In the genomic region with DNA sequence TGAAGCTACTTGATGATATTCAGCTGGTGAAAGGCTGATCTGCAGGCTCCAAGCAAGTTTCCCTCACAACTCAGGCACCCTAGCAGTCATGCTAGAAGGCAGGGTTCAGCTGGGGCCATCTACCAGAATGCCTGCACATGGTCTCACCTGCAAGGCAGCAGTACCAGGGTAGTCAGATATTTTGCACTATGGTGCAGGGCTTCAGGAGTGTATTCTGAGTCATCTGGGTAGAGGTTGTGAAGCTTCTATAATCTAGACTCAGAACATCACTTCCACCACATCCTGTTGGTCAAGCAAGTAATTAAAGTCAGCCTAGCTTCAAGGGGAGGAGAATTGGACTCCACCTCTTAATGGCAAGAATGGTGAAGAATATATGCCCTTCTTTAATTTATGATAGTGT, we compare ENCODE assay signal across 14 cellular contexts.
DNase-seq lines count a peak whose midpoint lies in the region; ATAC-seq and TF ChIP-seq lines count a peak whose summit lies in the region.
"Had no signal": no experiment of that assay in that cellular context is flagged by ENCODE, and none has a peak within 500 bp of the region (broad histone marks: within the 10 kb centered on the region; RNA-seq: fewer than 3 reads in every experiment).

No MANE protein-coding gene starts in this region.

- H3K9ac ChIP-seq in mammary epithelial cell (ENCODE audit: insufficient read depth, low read length): no peak overlapping the region

- H3K36me3 ChIP-seq in mammary epithelial cell (ENCODE audit: insufficient read depth, low read length): no peaks in the 10 kb centered on the region
- H3K36me3 ChIP-seq: heart left ventricle, pancreas had no signal

- H3K27ac Mint-ChIP-seq in MCF 10A (ENCODE audit: low read depth, unreplicated experiment): no peak overlapping the region
- H3K27ac Mint-ChIP-seq: activated T-cell treated with anti-CD3 and anti-CD28 coated beads, Interleukin-2, amount 50 U/mL, for 72 hours; stimulated activated naive CD8-positive, alpha-beta T cell treated with anti-CD3 and anti-CD28 coated beads, Interleukin-15, amount 100 ng/mL, for 72 hours had no signal

- no peaks in the 10 kb centered on the region for H3K9me3 ChIP-seq in mammary epithelial cell (replicated peaks; ENCODE audit: insufficient read depth, low read length)
- H3K9me3 ChIP-seq: pancreas had no signal

- in situ Hi-C loops in mammary epithelial cell (cut with MboI; ENCODE audit: low sequenced_read_pairs in 2 of 2): no loop called here
- in situ Hi-C loops in GM13976 (cut with MboI; ENCODE audit: low sequenced_read_pairs, unreplicated experiment): no loop called here

- ATAC-seq in HG02588 (IDR thresholded peaks at IDR 0.05; ENCODE audit: unreplicated experiment) (peak; percentile 94), HG03196 (IDR thresholded peaks at IDR 0.05; ENCODE audit: unreplicated experiment) (peak; percentile 94), HG03439 (IDR thresholded peaks at IDR 0.05; ENCODE audit: unreplicated experiment) (no peak)
- ATAC-seq: activated T-cell treated with anti-CD3 and anti-CD28 coated beads, Interleukin-2, amount 50 U/mL, for 72 hours; heart left ventricle; HepG2; pancreas; stimulated activated naive CD8-positive, alpha-beta T cell treated with anti-CD3 and anti-CD28 coated beads, Interleukin-15, amount 100 ng/mL, for 72 hours had no signal

- peak; percentile 24 for DNase-seq in mammary epithelial cell
- no peak for DNase-seq in MCF 10A (ENCODE audit: unreplicated experiment)
- DNase-seq in globus pallidus (ENCODE audit: low spot score): no peak
- no peak for DNase-seq in NCI-H82 (lab: John Stamatoyannopoulos, UW)
- no peak for DNase-seq in GM13976 (ENCODE audit: low spot score)
- DNase-seq: activated T-cell treated with anti-CD3 and anti-CD28 coated beads, Interleukin-2, amount 50 U/mL, for 72 hours; heart left ventricle; NCI-H146; pancreas; stimulated activated naive CD8-positive, alpha-beta T cell treated with anti-CD3 and anti-CD28 coated beads, Interleukin-15, amount 100 ng/mL, for 72 hours had no signal

- H3K4me2 ChIP-seq in mammary epithelial cell (ENCODE audit: insufficient read depth, low read depth, low read length): no peak overlapping the region

- TF ChIP-seq CTCF in mammary epithelial cell (conservative IDR thresholded peaks at IDR 0.05 in 1 of 2, IDR thresholded peaks at IDR 0.05 in 1 of 2; ENCODE audit: extremely low read depth in 1 of 2, insufficient read depth in 1 of 2, low read depth in 1 of 2, low read length in 2 of 2) (no peak), MCF 10A (IDR thresholded peaks at IDR 0.05; ENCODE audit: unreplicated experiment) (no peak), GM13976 (IDR thresholded peaks at IDR 0.05; ENCODE audit: borderline replicate concordance, control extremely low read depth, extremely low read depth, insufficient read depth, missing control alignments) (no peak)

- no peaks in the 10 kb centered on the region for H3K36me3 Mint-ChIP-seq in MCF 10A (ENCODE audit: insufficient read depth, unreplicated experiment)

- no peaks in the 10 kb centered on the region for H3K4me1 ChIP-seq in mammary epithelial cell (ENCODE audit: insufficient read depth, low read length)
- H3K4me1 ChIP-seq: pancreas had no signal

- H3K27me3 Mint-ChIP-seq in MCF 10A (ENCODE audit: insufficient read depth, unreplicated experiment): no peaks in the 10 kb centered on the region

- intact Hi-C loops in mammary epithelial cell (cut with micrococcal nuclease) (no loop called here), MCF 10A (cut with micrococcal nuclease) (no loop called here)

- CTCF ChIA-PET in mammary epithelial cell (lab: Charles Lee; ENCODE audit: low non-redundant PET) (no interaction called here), MCF 10A (lab: Yijun Ruan, JAX) (interaction anchor here (0.5 kb wide), 1 partner anchor 32 kb away, joined by 4 read pairs; no protein-coding TSS in a partner anchor)

- H3K4me3 Mint-ChIP-seq in MCF 10A (ENCODE audit: unreplicated experiment): no peak overlapping the region
- H3K4me3 Mint-ChIP-seq: activated T-cell treated with anti-CD3 and anti-CD28 coated beads, Interleukin-2, amount 50 U/mL, for 72 hours; stimulated activated naive CD8-positive, alpha-beta T cell treated with anti-CD3 and anti-CD28 coated beads, Interleukin-15, amount 100 ng/mL, for 72 hours had no signal

- BruUV-seq in mammary epithelial cell (replicated peaks; lab: Mats Ljungman, UMichigan) (no TSS peak), MCF 10A (replicated peaks; lab: Mats Ljungman, UMichigan) (no TSS peak)

- no peaks in the 10 kb centered on the region for H3K9me3 Mint-ChIP-seq in MCF 10A (ENCODE audit: unreplicated experiment)
- H3K9me3 Mint-ChIP-seq: activated T-cell treated with anti-CD3 and anti-CD28 coated beads, Interleukin-2, amount 50 U/mL, for 72 hours had no signal

- H2AFZ ChIP-seq in mammary epithelial cell (ENCODE audit: low read depth, low read length): no peak overlapping the region

- POLR2A ChIA-PET in MCF 10A (lab: Yijun Ruan, JAX): no interaction called here

- H3K4me3 ChIP-seq in mammary epithelial cell (replicated peaks in 1 of 3; ENCODE audit: insufficient read depth in 1 of 3, low read depth in 2 of 3, low read length in 3 of 3): no peak overlapping the region
- H3K4me3 ChIP-seq: heart left ventricle, pancreas had no signal

- no peaks in the 10 kb centered on the region for H3K79me2 ChIP-seq in mammary epithelial cell (ENCODE audit: insufficient read depth, low read length)

- dilution Hi-C loops in mammary epithelial cell (cut with HindIII; ENCODE audit: low sequenced_read_pairs): no loop called here

- H4K20me1 ChIP-seq in mammary epithelial cell (ENCODE audit: insufficient read depth, low read length): no peaks in the 10 kb centered on the region

- no peak overlapping the region for H3K27ac ChIP-seq in mammary epithelial cell (ENCODE audit: insufficient read depth, low read depth, low read length)
- H3K27ac ChIP-seq: heart left ventricle, pancreas had no signal

- H3K27me3 ChIP-seq in mammary epithelial cell (ENCODE audit: insufficient read depth, low read length): no peaks in the 10 kb centered on the region
- H3K27me3 ChIP-seq: heart left ventricle, pancreas had no signal

- H3K4me1 Mint-ChIP-seq in MCF 10A (ENCODE audit: insufficient read depth, unreplicated experiment): peaks cover 5% of the 10 kb centered on the region
- H3K4me1 Mint-ChIP-seq: stimulated activated naive CD8-positive, alpha-beta T cell treated with anti-CD3 and anti-CD28 coated beads, Interleukin-15, amount 100 ng/mL, for 72 hours had no signal
